22 cellular contexts compared by ENCODE assay signal in genomic region chr12:52602552-52602951, GRCh38. TPM values are rescaled to one million over a fixed set of nuclear protein-coding genes. Genes with fewer than 3 reads are reported as not detected.
DNase-seq lines count a peak whose midpoint lies in the region; ATAC-seq and TF ChIP-seq lines count a peak whose summit lies in the region.
"Had no signal": no experiment of that assay in that cellular context is flagged by ENCODE, and none has a peak within 500 bp of the region (broad histone marks: within the 10 kb centered on the region; RNA-seq: fewer than 3 reads in every experiment).

No MANE protein-coding gene starts in this region.

- H3K9me3 ChIP-seq in right atrium auricular region: no peaks in the 10 kb centered on the region
- H3K9me3 ChIP-seq: Caco-2, Peyer's patch had no signal

- H3K27me3 ChIP-seq in right atrium auricular region: peaks cover 0 to 2% of the 10 kb centered on the region in 2 donors
- H3K27me3 ChIP-seq: Peyer's patch had no signal

- H3K4me1 Mint-ChIP-seq in activated CD4-positive, alpha-beta memory T cell treated with anti-CD3 and anti-CD28 coated beads, Interleukin-2, amount 10 ng/mL, durations not matched to agents 7 days and 5 days: peaks cover 4% of the 10 kb centered on the region
- H3K4me1 Mint-ChIP-seq in activated CD4-positive, alpha-beta memory T cell treated with anti-CD3 and anti-CD28 coated beads for 36 hours (ENCODE audit: low read depth): peaks cover 21% of the 10 kb centered on the region

- no peaks in the 10 kb centered on the region for H3K36me3 ChIP-seq in right atrium auricular region
- H3K36me3 ChIP-seq: Peyer's patch had no signal

- H3K9me3 Mint-ChIP-seq in activated CD4-positive, alpha-beta memory T cell treated with anti-CD3 and anti-CD28 coated beads, Interleukin-2, amount 10 ng/mL, durations not matched to agents 7 days and 5 days: no peaks in the 10 kb centered on the region
- no peaks in the 10 kb centered on the region for H3K9me3 Mint-ChIP-seq in activated CD4-positive, alpha-beta memory T cell treated with anti-CD3 and anti-CD28 coated beads for 36 hours

- H3K27ac ChIP-seq in right atrium auricular region: no peak overlapping the region
- H3K27ac ChIP-seq: 22Rv1, Peyer's patch had no signal

- POLR2A ChIA-PET in activated CD4-positive, alpha-beta memory T cell treated with anti-CD3 and anti-CD28 coated beads, Interleukin-2, amount 10 ng/mL, durations not matched to agents 7 days and 5 days (lab: Charles Lee): no interaction called here
- POLR2A ChIA-PET in activated CD4-positive, alpha-beta memory T cell treated with anti-CD3 and anti-CD28 coated beads for 36 hours (lab: Charles Lee): no interaction called here

- DNase-seq in activated CD4-positive, alpha-beta memory T cell treated with anti-CD3 and anti-CD28 coated beads, Interleukin-2, amount 10 ng/mL, durations not matched to agents 7 days and 5 days: peak; percentile 2
- DNase-seq in activated CD4-positive, alpha-beta memory T cell treated with anti-CD3 and anti-CD28 coated beads for 36 hours: no peak
- DNase-seq in right atrium auricular region (ENCODE audit: low spot score): peak; percentile 47
- DNase-seq in left ventricle myocardium superior: no peak
- peak; percentile 73 for DNase-seq in mesenteric fat pad (ENCODE audit: low spot score)
- no peak for DNase-seq in Ammon's horn (ENCODE audit: low spot score)
- DNase-seq: AML-193; Caco-2; DMS153; GF-D8; NCI-H1105; NCI-H1694; NCI-H748 treated with DMSO at 0.1 percent for 48 hours; NK-92 treated with Interleukin-12 subunit alpha and Interleukin-12 subunit beta, amount 100 ng/mL, for 24 hours; Peyer's patch had no signal

- peaks cover 38% of the 10 kb centered on the region for H3K27me3 Mint-ChIP-seq in activated CD4-positive, alpha-beta memory T cell treated with anti-CD3 and anti-CD28 coated beads, Interleukin-2, amount 10 ng/mL, durations not matched to agents 7 days and 5 days
- H3K27me3 Mint-ChIP-seq in activated CD4-positive, alpha-beta memory T cell treated with anti-CD3 and anti-CD28 coated beads for 36 hours: no peaks in the 10 kb centered on the region

- H3K4me3 ChIP-seq in right atrium auricular region: no peak overlapping the region
- H3K4me3 ChIP-seq: GM12878, K562, Peyer's patch had no signal

- H3K4me3 Mint-ChIP-seq in activated CD4-positive, alpha-beta memory T cell treated with anti-CD3 and anti-CD28 coated beads, Interleukin-2, amount 10 ng/mL, durations not matched to agents 7 days and 5 days: no peak overlapping the region
- H3K4me3 Mint-ChIP-seq in activated CD4-positive, alpha-beta memory T cell treated with anti-CD3 and anti-CD28 coated beads for 36 hours: no peak overlapping the region

- ATAC-seq in left ventricle myocardium superior (no peak), GM18511 (IDR thresholded peaks at IDR 0.05; ENCODE audit: unreplicated experiment) (no peak), HG03039 (IDR thresholded peaks at IDR 0.05; ENCODE audit: unreplicated experiment) (no peak)
- ATAC-seq: GM12878, K562 had no signal

- intact Hi-C loops in activated CD4-positive, alpha-beta memory T cell treated with anti-CD3 and anti-CD28 coated beads for 36 hours (cut with micrococcal nuclease): no loop called here
- intact Hi-C loops in left ventricle myocardium superior (cut with micrococcal nuclease): no loop called here

- H3K4me1 ChIP-seq in right atrium auricular region: peaks cover 0 to 4% of the 10 kb centered on the region in 2 donors
- H3K4me1 ChIP-seq: Caco-2, Peyer's patch had no signal

- no peaks in the 10 kb centered on the region for H3K36me3 Mint-ChIP-seq in activated CD4-positive, alpha-beta memory T cell treated with anti-CD3 and anti-CD28 coated beads, Interleukin-2, amount 10 ng/mL, durations not matched to agents 7 days and 5 days (ENCODE audit: low read depth)
- H3K36me3 Mint-ChIP-seq in activated CD4-positive, alpha-beta memory T cell treated with anti-CD3 and anti-CD28 coated beads for 36 hours: no peaks in the 10 kb centered on the region

- TF ChIP-seq CTCF in right atrium auricular region (IDR thresholded peaks at IDR 0.05): no peak

- CTCF ChIA-PET in activated CD4-positive, alpha-beta memory T cell treated with anti-CD3 and anti-CD28 coated beads, Interleukin-2, amount 10 ng/mL, durations not matched to agents 7 days and 5 days (lab: Charles Lee): no interaction called here
- CTCF ChIA-PET in activated CD4-positive, alpha-beta memory T cell treated with anti-CD3 and anti-CD28 coated beads for 36 hours (lab: Charles Lee): no interaction called here

- no peak overlapping the region for H3K27ac Mint-ChIP-seq in activated CD4-positive, alpha-beta memory T cell treated with anti-CD3 and anti-CD28 coated beads, Interleukin-2, amount 10 ng/mL, durations not matched to agents 7 days and 5 days
- H3K27ac Mint-ChIP-seq in activated CD4-positive, alpha-beta memory T cell treated with anti-CD3 and anti-CD28 coated beads for 36 hours: no peak overlapping the region

RNA-seq across cellular contexts. Expression of gene KRT72, which starts 1.3 kb away (rescaled TPM):
- not detected for total RNA-seq in activated CD4-positive, alpha-beta memory T cell treated with anti-CD3 and anti-CD28 coated beads, Interleukin-2, amount 10 ng/mL, durations not matched to agents 7 days and 5 days
- under 1 TPM in 1 of 2 experiments, not detected in 1; 0.17 TPM for total RNA-seq in activated CD4-positive, alpha-beta memory T cell treated with anti-CD3 and anti-CD28 coated beads for 36 hours
- total RNA-seq in right atrium auricular region (not detected), left ventricle myocardium superior (not detected), mesenteric fat pad (not detected)
- total RNA-seq: Caco-2, GM12878, H1, K562, NCI-H460 had no signal

RNA-seq across cellular contexts. Expression of gene KRT73, which starts 15.8 kb away (rescaled TPM):
- not detected for total RNA-seq in activated CD4-positive, alpha-beta memory T cell treated with anti-CD3 and anti-CD28 coated beads, Interleukin-2, amount 10 ng/mL, durations not matched to agents 7 days and 5 days
- under 1 TPM in 1 of 2 experiments, not detected in 1; 0.19 TPM for total RNA-seq in activated CD4-positive, alpha-beta memory T cell treated with anti-CD3 and anti-CD28 coated beads for 36 hours
- total RNA-seq in right atrium auricular region: not detected
- total RNA-seq in left ventricle myocardium superior: not detected
- not detected for total RNA-seq in mesenteric fat pad
- total RNA-seq: Caco-2, GM12878, H1, NCI-H460 had no signal

RNA-seq across cellular contexts. Expression of gene KRT74, which starts 28.9 kb away (rescaled TPM):
- total RNA-seq in activated CD4-positive, alpha-beta memory T cell treated with anti-CD3 and anti-CD28 coated beads, Interleukin-2, amount 10 ng/mL, durations not matched to agents 7 days and 5 days: not detected
- not detected for total RNA-seq in activated CD4-positive, alpha-beta memory T cell treated with anti-CD3 and anti-CD28 coated beads for 36 hours
- total RNA-seq in right atrium auricular region (1 to 10 TPM in 1 of 2 donors, not detected in 1; 2.9 TPM), left ventricle myocardium superior (not detected), mesenteric fat pad (not detected)
- total RNA-seq: Caco-2, GM12878, H1, K562, NCI-H460, Peyer's patch had no signal

RNA-seq across cellular contexts. Expression of gene KRT2, which starts 49.5 kb away (rescaled TPM):
- total RNA-seq in activated CD4-positive, alpha-beta memory T cell treated with anti-CD3 and anti-CD28 coated beads, Interleukin-2, amount 10 ng/mL, durations not matched to agents 7 days and 5 days: not detected
- total RNA-seq in activated CD4-positive, alpha-beta memory T cell treated with anti-CD3 and anti-CD28 coated beads for 36 hours: not detected
- not detected for total RNA-seq in right atrium auricular region
- total RNA-seq in left ventricle myocardium superior: not detected
- not detected for total RNA-seq in mesenteric fat pad
- total RNA-seq: Caco-2, H1, NCI-H460 had no signal

RNA-seq across cellular contexts. Expression of gene KRT71, which starts 49.6 kb away (rescaled TPM):
- not detected for total RNA-seq in activated CD4-positive, alpha-beta memory T cell treated with anti-CD3 and anti-CD28 coated beads, Interleukin-2, amount 10 ng/mL, durations not matched to agents 7 days and 5 days
- not detected for total RNA-seq in activated CD4-positive, alpha-beta memory T cell treated with anti-CD3 and anti-CD28 coated beads for 36 hours
- total RNA-seq in right atrium auricular region (not detected), left ventricle myocardium superior (not detected), mesenteric fat pad (not detected)
- total RNA-seq: GM12878, H1, K562, NCI-H460, Peyer's patch had no signal

Comparison
In these comparisons a context has a peak if more than half of its experiments do, and no peak if none do; other contexts are left out.
1. DNase-seq: peak in activated CD4-positive, alpha-beta memory T cell treated with anti-CD3 and anti-CD28 coated beads, Interleukin-2, amount 10 ng/mL, durations not matched to agents 7 days and 5 days (single experiment), right atrium auricular region (single experiment) and mesenteric fat pad (single experiment); none in activated CD4-positive, alpha-beta memory T cell treated with anti-CD3 and anti-CD28 coated beads for 36 hours (single experiment), left ventricle myocardium superior (single experiment) and Ammon's horn (single experiment).